ENCODE assay signal across 12 cellular contexts in genomic region chr10:28632597-28632940, GRCh38. TPM values are rescaled to one million over a fixed set of nuclear protein-coding genes. Genes with fewer than 3 reads are reported as not detected.
DNase-seq lines count a peak whose midpoint lies in the region; ATAC-seq, FAIRE-seq and TF ChIP-seq lines count a peak whose summit lies in the region.
"Had no signal": no experiment of that assay in that cellular context is flagged by ENCODE, and none has a peak within 500 bp of the region (broad histone marks: within the 10 kb centered on the region; RNA-seq: fewer than 3 reads in every experiment).

No MANE protein-coding gene starts in this region.

- H3K79me2 ChIP-seq in H9 (ENCODE audit: insufficient read depth, low read length), result no peaks in the 10 kb centered on the region

- TF ChIP-seq POLR2A in right lobe of liver (IDR thresholded peaks at IDR 0.05), result no peak

- no peak overlapping the region for H4K91ac ChIP-seq in H9 (ENCODE audit: insufficient read length, low read depth, low read length)

- H3K4me1 ChIP-seq in H9 (ENCODE audit: insufficient read depth, low read length) (no peaks in the 10 kb centered on the region), foreskin keratinocyte (no peaks in the 10 kb centered on the region), right lobe of liver (peaks cover 0 to 16% (median 0%) of the 10 kb centered on the region in 4 donors)
- H3K4me1 ChIP-seq: Caco-2 had no signal

- H4K5ac ChIP-seq in H9 (ENCODE audit: insufficient read length, low read depth, low read length), result no peak overlapping the region

- H3K56ac ChIP-seq in H9 (ENCODE audit: insufficient read length, low read depth, low read length), result no peak overlapping the region

- H3K79me1 ChIP-seq in H9 (ENCODE audit: insufficient read depth, low read depth, low read length, poor library complexity, severe bottlenecking), result no peaks in the 10 kb centered on the region

- no peak for FAIRE-seq in RCC 7860 (lab: Jason Lieb, UNC)
- FAIRE-seq: A549, H54 had no signal

- H3K36me3 ChIP-seq in right lobe of liver, result no peaks in the 10 kb centered on the region

- no CpG with 5 or more reads among the region's 1 CpG for WGBS in H9 (ENCODE audit: extremely low coverage, insufficient read length, low lambda C conversion rate)
- 60% methylated on average over 1 of the region's 1 CpG for WGBS in right lobe of liver (ENCODE audit: insufficient coverage, low coverage, low lambda C conversion rate, missing lambda C conversion rate)

- DNase-seq in H9 (no peak), RCC 7860 (ENCODE audit: low spot score) (peak; percentile 13), foreskin keratinocyte (no peak), right lobe of liver (no peak)
- DNase-seq in activated T-helper 1 cell treated with anti-CD3 and anti-CD28 coated beads, Interleukin-12 subunit alpha, Interleukin-12 subunit beta, Interleukin-2, Interleukin-4 antibody, amounts not matched to agents 30 ng/mL and 10 ng/mL and 1 ng/mL, durations not matched to agents 14 hours and 24 hours and 36 hours (ENCODE audit: low spot score), result no peak
- no peak for DNase-seq in naive thymus-derived CD8-positive, alpha-beta T cell
- DNase-seq: Caco-2; CD8-positive, alpha-beta memory T cell had no signal

- H3K23me2 ChIP-seq in H9 (ENCODE audit: insufficient read length, low read depth, low read length, poor library complexity, severe bottlenecking), result no peaks in the 10 kb centered on the region

- peaks cover 3% of the 10 kb centered on the region; the same call in 1 of the 2 replicates for H3K27me3 Mint-ChIP-seq in H9 (ENCODE audit: low read depth)
- peaks cover 7% of the 10 kb centered on the region for H3K27me3 Mint-ChIP-seq in activated T-helper 1 cell treated with anti-CD3 and anti-CD28 coated beads, Interleukin-12 subunit alpha, Interleukin-12 subunit beta, Interleukin-2, Interleukin-4 antibody, amounts not matched to agents 30 ng/mL and 10 ng/mL and 1 ng/mL, durations not matched to agents 14 hours and 24 hours and 36 hours (ENCODE audit: insufficient read depth)
- peaks cover 11 to 73% (median 32%) of the 10 kb centered on the region in 5 donors for H3K27me3 Mint-ChIP-seq in naive thymus-derived CD8-positive, alpha-beta T cell

- no peak overlapping the region for H3K9ac ChIP-seq in H9 (ENCODE audit: extremely low read depth, insufficient read length, low read length)

- no peak overlapping the region for H2BK20ac ChIP-seq in H9 (ENCODE audit: low read depth, low read length, poor library complexity, severe bottlenecking)

- POLR2A ChIA-PET in naive thymus-derived CD8-positive, alpha-beta T cell (lab: Charles Lee), result no interaction called here

- H2AFZ ChIP-seq in H9 (ENCODE audit: low read length), result no peak overlapping the region

- no peaks in the 10 kb centered on the region; a peak in 1 of 5 replicates for H3K9me3 Mint-ChIP-seq in H9
- H3K9me3 Mint-ChIP-seq in activated T-helper 1 cell treated with anti-CD3 and anti-CD28 coated beads, Interleukin-12 subunit alpha, Interleukin-12 subunit beta, Interleukin-2, Interleukin-4 antibody, amounts not matched to agents 30 ng/mL and 10 ng/mL and 1 ng/mL, durations not matched to agents 14 hours and 24 hours and 36 hours, result no peaks in the 10 kb centered on the region
- peaks cover 0 to 13% (median 3%) of the 10 kb centered on the region in 9 donors for H3K9me3 Mint-ChIP-seq in naive thymus-derived CD8-positive, alpha-beta T cell
- H3K9me3 Mint-ChIP-seq: IgD-negative memory B cell had no signal

- H3K36me3 Mint-ChIP-seq in H9 (ENCODE audit: insufficient read depth in 1 of 3, low read depth in 3 of 3), result no peaks in the 10 kb centered on the region
- H3K36me3 Mint-ChIP-seq in activated T-helper 1 cell treated with anti-CD3 and anti-CD28 coated beads, Interleukin-12 subunit alpha, Interleukin-12 subunit beta, Interleukin-2, Interleukin-4 antibody, amounts not matched to agents 30 ng/mL and 10 ng/mL and 1 ng/mL, durations not matched to agents 14 hours and 24 hours and 36 hours (ENCODE audit: low read depth), result no peaks in the 10 kb centered on the region
- H3K36me3 Mint-ChIP-seq in naive thymus-derived CD8-positive, alpha-beta T cell, result peaks cover 0 to 7% (median 0%) of the 10 kb centered on the region in 3 donors
- H3K36me3 Mint-ChIP-seq: IgD-negative memory B cell had no signal

- ATAC-seq in foreskin keratinocyte, result peak; percentile 3
- ATAC-seq in HG03025 (IDR thresholded peaks at IDR 0.05; ENCODE audit: low FRiP score, unreplicated experiment), result no peak
- ATAC-seq in right lobe of liver, result no peak
- no peak for ATAC-seq in naive thymus-derived CD8-positive, alpha-beta T cell
- ATAC-seq: A549 had no signal

- H3K9me3 ChIP-seq in H9 (ENCODE audit: control insufficient read depth, low read depth, low read length) (no peaks in the 10 kb centered on the region), right lobe of liver (no peaks in the 10 kb centered on the region)
- H3K9me3 ChIP-seq: A549, Caco-2 had no signal

- intact Hi-C loops in activated T-helper 1 cell treated with anti-CD3 and anti-CD28 coated beads, Interleukin-12 subunit alpha, Interleukin-12 subunit beta, Interleukin-2, Interleukin-4 antibody, amounts not matched to agents 30 ng/mL and 10 ng/mL and 1 ng/mL, durations not matched to agents 14 hours and 24 hours and 36 hours (cut with micrococcal nuclease), result no loop called here
- intact Hi-C loops in right lobe of liver (cut with DNase I), result no loop called here

- H3K18ac ChIP-seq in H9 (ENCODE audit: insufficient read length, low read depth, low read length), result no peak overlapping the region

- no peak overlapping the region for H3K27ac Mint-ChIP-seq in H9
- H3K27ac Mint-ChIP-seq in activated T-helper 1 cell treated with anti-CD3 and anti-CD28 coated beads, Interleukin-12 subunit alpha, Interleukin-12 subunit beta, Interleukin-2, Interleukin-4 antibody, amounts not matched to agents 30 ng/mL and 10 ng/mL and 1 ng/mL, durations not matched to agents 14 hours and 24 hours and 36 hours, result no peak overlapping the region
- no peak overlapping the region for H3K27ac Mint-ChIP-seq in naive thymus-derived CD8-positive, alpha-beta T cell
- H3K27ac Mint-ChIP-seq: CD8-positive, alpha-beta memory T cell; IgD-negative memory B cell had no signal

- H3K14ac ChIP-seq in H9 (ENCODE audit: insufficient read depth, low read length), result no peak overlapping the region

- H3K4me2 ChIP-seq in H9 (ENCODE audit: insufficient read depth, insufficient read length, low read length), result no peak overlapping the region

- H2BK120ac ChIP-seq in H9 (ENCODE audit: low read depth, low read length, poor library complexity, severe bottlenecking), result peak overlapping the region; percentile 10

- H3K23ac ChIP-seq in H9 (ENCODE audit: insufficient read length, low read depth, low read length), result no peak overlapping the region

- TF ChIP-seq CTCF in H9 (conservative IDR thresholded peaks at IDR 0.05) (no peak), foreskin keratinocyte (conservative IDR thresholded peaks at IDR 0.05) (no peak), right lobe of liver (IDR thresholded peaks at IDR 0.05) (no peak)

- no peak overlapping the region for H3T11ph ChIP-seq in H9 (ENCODE audit: low read length)

- H3K4me3 ChIP-seq in right lobe of liver, result no peak overlapping the region
- H3K4me3 ChIP-seq: A549 had no signal

- no peak overlapping the region for H3K4me3 Mint-ChIP-seq in H9
- H3K4me3 Mint-ChIP-seq in activated T-helper 1 cell treated with anti-CD3 and anti-CD28 coated beads, Interleukin-12 subunit alpha, Interleukin-12 subunit beta, Interleukin-2, Interleukin-4 antibody, amounts not matched to agents 30 ng/mL and 10 ng/mL and 1 ng/mL, durations not matched to agents 14 hours and 24 hours and 36 hours, result no peak overlapping the region
- H3K4me3 Mint-ChIP-seq in naive thymus-derived CD8-positive, alpha-beta T cell, result no peak overlapping the region
- H3K4me3 Mint-ChIP-seq: CD8-positive, alpha-beta memory T cell; IgD-negative memory B cell had no signal

- H2AK5ac ChIP-seq in H9 (ENCODE audit: insufficient read length, low read length), result no peak overlapping the region

- no peak overlapping the region for H3K4ac ChIP-seq in H9 (ENCODE audit: low read depth, low read length)

- H3K27me3 ChIP-seq in H9 (ENCODE audit: insufficient read depth, low read length) (no peaks in the 10 kb centered on the region), foreskin keratinocyte (no peaks in the 10 kb centered on the region), right lobe of liver (no peaks in the 10 kb centered on the region)

- H3K27ac ChIP-seq in H9 (ENCODE audit: insufficient read length, low read depth, low read length) (no peak overlapping the region), foreskin keratinocyte (no peak overlapping the region), right lobe of liver (peak overlapping the region in 1 of 3 donors; percentile 31)

- H4K20me1 ChIP-seq in H9 (ENCODE audit: control insufficient read depth, insufficient read depth, insufficient read length), result no peaks in the 10 kb centered on the region

- H4K8ac ChIP-seq in H9 (replicated peaks; ENCODE audit: insufficient read length, low read depth, low read length), result no peak overlapping the region

- H2BK12ac ChIP-seq in H9 (ENCODE audit: insufficient read length, low read depth, low read length), result no peak overlapping the region

- no peak overlapping the region for H2BK15ac ChIP-seq in H9 (ENCODE audit: low read depth, low read length)

- H2BK5ac ChIP-seq in H9 (ENCODE audit: insufficient read length, low read length), result no peak overlapping the region

- H3K4me1 Mint-ChIP-seq in H9, result peaks cover 4 to 7% of the 10 kb centered on the region in 2 experiments; a peak in 2 of 4 replicates
- H3K4me1 Mint-ChIP-seq in activated T-helper 1 cell treated with anti-CD3 and anti-CD28 coated beads, Interleukin-12 subunit alpha, Interleukin-12 subunit beta, Interleukin-2, Interleukin-4 antibody, amounts not matched to agents 30 ng/mL and 10 ng/mL and 1 ng/mL, durations not matched to agents 14 hours and 24 hours and 36 hours (ENCODE audit: low read depth), result peaks cover 5% of the 10 kb centered on the region
- peaks cover 0 to 12% (median 4%) of the 10 kb centered on the region in 4 donors for H3K4me1 Mint-ChIP-seq in naive thymus-derived CD8-positive, alpha-beta T cell

RNA-seq across cellular contexts. Expression of gene BAMBI, which starts 44.8 kb away (rescaled TPM):
- total RNA-seq in H9 (2021), result 16.8 and 17.0 TPM in 2 replicates
- 3.6 and 6.8 TPM in 2 replicates for total RNA-seq in foreskin keratinocyte
- 2.9 and 6.1 TPM in 2 replicates for polyA plus RNA-seq in foreskin keratinocyte
- total RNA-seq in activated T-helper 1 cell treated with anti-CD3 and anti-CD28 coated beads, Interleukin-12 subunit alpha, Interleukin-12 subunit beta, Interleukin-2, Interleukin-4 antibody, amounts not matched to agents 30 ng/mL and 10 ng/mL and 1 ng/mL, durations not matched to agents 14 hours and 24 hours and 36 hours, result 0.23 and 0.81 TPM in 2 replicates
- total RNA-seq in right lobe of liver, result 10 to 100 TPM in 2 of 6 experiments, 1 to 10 TPM in 4; 2.4 to 22.4 (median 7.2) TPM
- total RNA-seq in naive thymus-derived CD8-positive, alpha-beta T cell, result under 1 TPM in 1 of 2 experiments, not detected in 1; 0.19 TPM
- polyA plus RNA-seq in naive thymus-derived CD8-positive, alpha-beta T cell, result not detected
